1 cellular context compared by ENCODE assay signal in genomic region chr12:102993537-102993936, GRCh38.
TF ChIP-seq lines count a peak whose summit lies in the region.

No MANE protein-coding gene starts in this region.

TF ChIP-seq in GM12878, 131 proteins besides CTCF, POLR2A, EP300 and RAD21:
- TF ChIP-seq MEF2B (IDR thresholded peaks at IDR 0.05; ENCODE audit: partially characterized antibody, poor library complexity, severe bottlenecking) (no peak), PAX8 (IDR thresholded peaks at IDR 0.05) (no peak), NR2F1 (conservative IDR thresholded peaks at IDR 0.05) (no peak), PBX3 (IDR thresholded peaks at IDR 0.05; ENCODE audit: insufficient replicate concordance, low read depth, low read length) (no peak), ZNF384 (IDR thresholded peaks at IDR 0.05; ENCODE audit: borderline replicate concordance, low read depth, low read length) (no peak), SPI1 (IDR thresholded peaks at IDR 0.05; ENCODE audit: borderline replicate concordance, insufficient read depth, low read depth, low read length) (no peak), TARDBP (IDR thresholded peaks at IDR 0.05; ENCODE audit: borderline replicate concordance) (no peak)
